1 cellular context compared by ENCODE assay signal in genomic region chr16:69916445-69916844, GRCh38.
A peak's percentile ranks its signal among the peaks of the same experiment; 100 is the strongest.
TF ChIP-seq lines count a peak whose summit lies in the region.

No MANE protein-coding gene starts in this region.

TF ChIP-seq in SK-N-SH, 30 proteins besides CTCF, POLR2A, EP300 and RAD21 (continued from another document):
- TF ChIP-seq, protein P1, sequence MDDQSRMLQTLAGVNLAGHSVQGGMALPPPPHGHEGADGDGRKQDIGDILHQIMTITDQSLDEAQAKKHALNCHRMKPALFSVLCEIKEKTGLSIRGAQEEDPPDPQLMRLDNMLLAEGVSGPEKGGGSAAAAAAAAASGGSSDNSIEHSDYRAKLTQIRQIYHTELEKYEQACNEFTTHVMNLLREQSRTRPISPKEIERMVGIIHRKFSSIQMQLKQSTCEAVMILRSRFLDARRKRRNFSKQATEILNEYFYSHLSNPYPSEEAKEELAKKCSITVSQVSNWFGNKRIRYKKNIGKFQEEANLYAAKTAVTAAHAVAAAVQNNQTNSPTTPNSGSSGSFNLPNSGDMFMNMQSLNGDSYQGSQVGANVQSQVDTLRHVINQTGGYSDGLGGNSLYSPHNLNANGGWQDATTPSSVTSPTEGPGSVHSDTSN (IDR thresholded peaks at IDR 0.05): peak; percentile 37; the same call in 1 of the 2 replicates
- no peak for TF ChIP-seq RFX5 (IDR thresholded peaks at IDR 0.05; ENCODE audit: low read length)
- TF ChIP-seq ELF1 (IDR thresholded peaks at IDR 0.05): no peak
